Comparison of ENCODE assay signal across 1 cellular context in genomic region chr1:31706384-31707058, GRCh38.
TF ChIP-seq lines count a peak whose summit lies in the region.

No MANE protein-coding gene starts in this region.

TF ChIP-seq in H1, 55 proteins besides CTCF, POLR2A, EP300 and RAD21:
- TF ChIP-seq CHD2 (IDR thresholded peaks at IDR 0.05; ENCODE audit: low read length) (no peak), PHF8 (conservative IDR thresholded peaks at IDR 0.05; ENCODE audit: low read depth, low read length) (no peak), TCF12 (IDR thresholded peaks at IDR 0.05; ENCODE audit: low read depth, low read length) (no peak), TAF1 (IDR thresholded peaks at IDR 0.05; ENCODE audit: low read depth, low read length) (no peak)
